ENCODE assay signal across 18 cellular contexts in the genomic region with DNA sequence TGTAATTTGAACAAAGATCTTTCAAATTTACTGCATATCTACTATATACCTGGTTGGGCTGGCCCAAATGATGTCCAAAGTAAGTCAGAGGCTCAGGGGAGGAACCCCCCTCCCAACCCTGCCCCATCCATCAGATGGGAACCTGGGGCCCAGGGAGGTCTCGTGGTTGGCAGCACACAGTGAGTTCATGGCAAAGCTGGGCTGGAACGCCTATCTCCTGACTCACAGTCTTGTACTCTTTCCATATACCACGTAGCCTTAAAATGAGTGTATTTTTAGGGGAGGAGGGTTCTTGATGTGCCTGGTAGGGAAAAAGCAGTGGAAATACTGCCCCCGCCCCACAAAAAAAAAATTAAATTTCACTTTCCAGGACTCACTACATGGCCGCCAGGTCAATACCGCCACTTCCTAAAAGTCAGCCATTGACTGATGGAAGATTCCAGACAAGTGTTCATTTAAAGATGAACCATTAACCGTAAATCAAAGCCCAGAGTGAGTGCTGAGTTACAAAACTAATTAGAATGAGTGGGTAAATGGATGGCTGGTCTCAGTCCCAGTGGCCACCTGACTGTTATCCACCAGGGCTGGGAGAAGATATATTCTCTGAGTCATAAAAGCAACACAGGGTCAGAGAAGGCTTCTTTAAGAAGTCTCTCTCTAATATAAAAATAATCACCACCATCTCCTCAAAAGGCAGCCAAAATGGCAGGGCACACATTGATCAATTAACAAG.
A peak's percentile ranks its signal among the peaks of the same experiment; 100 is the strongest.
DNase-seq lines count a peak whose midpoint lies in the region; ATAC-seq, FAIRE-seq and TF ChIP-seq lines count a peak whose summit lies in the region.
"Had no signal": no experiment of that assay in that cellular context is flagged by ENCODE, and none has a peak within 500 bp of the region (broad histone marks: within the 10 kb centered on the region; RNA-seq: fewer than 3 reads in every experiment).

No MANE protein-coding gene starts in this region.

- H3K14ac ChIP-seq in neuronal stem cell (ENCODE audit: low read length): no peak overlapping the region

- H3K4me1 ChIP-seq in neuronal stem cell (ENCODE audit: control insufficient read depth in 2 of 2, insufficient read depth in 1 of 2, low read depth in 1 of 2, low read length in 2 of 2): peaks cover 0 to 6% of the 10 kb centered on the region in 2 donors

- no peaks in the 10 kb centered on the region for H3K79me1 ChIP-seq in neuronal stem cell (ENCODE audit: low read depth, low read length)

- no peak overlapping the region for H3K23ac ChIP-seq in neuronal stem cell (ENCODE audit: low read depth, low read length, poor library complexity)

- no peaks in the 10 kb centered on the region for H3K27me3 Mint-ChIP-seq in endothelial cell (ENCODE audit: unreplicated experiment)

- H4K8ac ChIP-seq in neuronal stem cell (ENCODE audit: low read depth, low read length): no peak overlapping the region

- H3K9me3 ChIP-seq in neuronal stem cell (replicated peaks in 1 of 2; ENCODE audit: control insufficient read depth in 2 of 2, insufficient read depth in 1 of 2, low read depth in 1 of 2, low read length in 2 of 2): no peaks in the 10 kb centered on the region
- H3K9me3 ChIP-seq: BLaER1, SJSA1 had no signal

- no peaks in the 10 kb centered on the region for H3K9me3 Mint-ChIP-seq in endothelial cell (ENCODE audit: unreplicated experiment)
- H3K9me3 Mint-ChIP-seq: activated naive CD8-positive, alpha-beta T cell treated with anti-CD3 and anti-CD28 coated beads, Interleukin-2, amount 50 U/mL, for 24 hours; stimulated activated effector memory CD8-positive, alpha-beta T cell treated with anti-CD3 and anti-CD28 coated beads, Interleukin-12 subunit alpha, Interleukin-12 subunit beta, amount 100 ng/mL, for 72 hours had no signal

- no peak overlapping the region for H4K91ac ChIP-seq in neuronal stem cell (ENCODE audit: low read depth, low read length, poor library complexity)

- no peaks in the 10 kb centered on the region for H3K36me3 ChIP-seq in neuronal stem cell (replicated peaks in 1 of 2; ENCODE audit: control insufficient read depth in 2 of 2, insufficient read depth in 2 of 2, low read length in 2 of 2)
- H3K36me3 ChIP-seq: BLaER1, SJSA1 had no signal

- peak overlapping the region; percentile 16 for H3K18ac ChIP-seq in neuronal stem cell (ENCODE audit: low read length)

- no peak overlapping the region for H2BK12ac ChIP-seq in neuronal stem cell (ENCODE audit: low read length)

- TF ChIP-seq CTCF in endothelial cell (IDR thresholded peaks at IDR 0.05; ENCODE audit: unreplicated experiment): no peak

- no peak overlapping the region for H3K4me2 ChIP-seq in neuronal stem cell (ENCODE audit: insufficient read depth, low read length, poor library complexity, severe bottlenecking)
- H3K4me2 ChIP-seq: BLaER1 had no signal

- no peak overlapping the region for H2AK5ac ChIP-seq in neuronal stem cell (ENCODE audit: low read depth, low read length)

- FAIRE-seq in RCC 7860 (lab: Jason Lieb, UNC): peak; percentile 94

- no peak for ATAC-seq in GM18909 (IDR thresholded peaks at IDR 0.05; ENCODE audit: poor library complexity, unreplicated experiment)
- ATAC-seq: activated naive CD8-positive, alpha-beta T cell treated with anti-CD3 and anti-CD28 coated beads, Interleukin-2, amount 50 U/mL, for 24 hours; stimulated activated effector memory CD8-positive, alpha-beta T cell treated with anti-CD3 and anti-CD28 coated beads, Interleukin-12 subunit alpha, Interleukin-12 subunit beta, amount 100 ng/mL, for 72 hours had no signal

- H2AFZ ChIP-seq in neuronal stem cell (ENCODE audit: low read length): no peak overlapping the region

- H2BK120ac ChIP-seq in neuronal stem cell (ENCODE audit: low read depth, low read length): no peak overlapping the region

- H3K4ac ChIP-seq in neuronal stem cell (ENCODE audit: low read length): no peak overlapping the region

- H3K4me3 ChIP-seq in neuronal stem cell (ENCODE audit: low read length in 2 of 2): no peak overlapping the region
- H3K4me3 ChIP-seq: BLaER1, SJSA1 had no signal

- H3K4me3 Mint-ChIP-seq in endothelial cell (ENCODE audit: unreplicated experiment): no peak overlapping the region
- H3K4me3 Mint-ChIP-seq: activated naive CD8-positive, alpha-beta T cell treated with anti-CD3 and anti-CD28 coated beads, Interleukin-2, amount 50 U/mL, for 24 hours; IgD-negative memory B cell; stimulated activated effector memory CD8-positive, alpha-beta T cell treated with anti-CD3 and anti-CD28 coated beads, Interleukin-12 subunit alpha, Interleukin-12 subunit beta, amount 100 ng/mL, for 72 hours had no signal

- no peak overlapping the region for H3K9ac ChIP-seq in neuronal stem cell (ENCODE audit: low read depth, low read length, poor library complexity)
- H3K9ac ChIP-seq: BLaER1 had no signal

- no peak overlapping the region for H2BK15ac ChIP-seq in neuronal stem cell (ENCODE audit: low read length)

- H3K27me3 ChIP-seq in neuronal stem cell (ENCODE audit: control insufficient read depth in 3 of 3, insufficient read depth in 3 of 3, low read depth in 1 of 3, low read length in 3 of 3): no peaks in the 10 kb centered on the region
- H3K27me3 ChIP-seq: BLaER1, SJSA1 had no signal

- H3K27ac ChIP-seq in epithelial cell of prostate: peak overlapping the region; percentile 79
- no peak overlapping the region for H3K27ac ChIP-seq in neuronal stem cell (replicated peaks; ENCODE audit: low read length)
- H3K27ac ChIP-seq: BLaER1, SJSA1, VCaP had no signal

- no peak overlapping the region for H2BK5ac ChIP-seq in neuronal stem cell (ENCODE audit: low read length)

- DNase-seq in EH (ENCODE audit: low read depth) (peak; percentile 68), RCC 7860 (ENCODE audit: low spot score) (peak; percentile 92), epithelial cell of prostate (ENCODE audit: low read depth, low spot score) (no peak), neuronal stem cell (ENCODE audit: low spot score) (no peak), NCI-H2107 (lab: John Stamatoyannopoulos, UW) (no peak), endothelial cell (ENCODE audit: low spot score) (no peak), mucosa of gallbladder (ENCODE audit: low spot score) (no peak)
- DNase-seq: activated naive CD8-positive, alpha-beta T cell treated with anti-CD3 and anti-CD28 coated beads, Interleukin-2, amount 50 U/mL, for 24 hours; effector memory CD4-positive, alpha-beta T cell; midbrain; NCI-H187; NCI-H82 had no signal

- H3K4me1 Mint-ChIP-seq in endothelial cell (ENCODE audit: unreplicated experiment): peaks cover 6% of the 10 kb centered on the region
- H3K4me1 Mint-ChIP-seq: activated naive CD8-positive, alpha-beta T cell treated with anti-CD3 and anti-CD28 coated beads, Interleukin-2, amount 50 U/mL, for 24 hours; IgD-negative memory B cell had no signal

- no CpG with 5 or more reads among the region's 7 CpGs for WGBS in neuronal stem cell (ENCODE audit: extremely low coverage in 2 of 2, insufficient read length in 2 of 2, insufficient replicate concordance in 1 of 2), 2 donors

- H3K36me3 Mint-ChIP-seq in endothelial cell (ENCODE audit: low read depth, unreplicated experiment): no peaks in the 10 kb centered on the region
- H3K36me3 Mint-ChIP-seq: IgD-negative memory B cell; stimulated activated effector memory CD8-positive, alpha-beta T cell treated with anti-CD3 and anti-CD28 coated beads, Interleukin-12 subunit alpha, Interleukin-12 subunit beta, amount 100 ng/mL, for 72 hours had no signal

- no peak overlapping the region for H3K27ac Mint-ChIP-seq in endothelial cell (ENCODE audit: unreplicated experiment)
- H3K27ac Mint-ChIP-seq: activated naive CD8-positive, alpha-beta T cell treated with anti-CD3 and anti-CD28 coated beads, Interleukin-2, amount 50 U/mL, for 24 hours; IgD-negative memory B cell; stimulated activated effector memory CD8-positive, alpha-beta T cell treated with anti-CD3 and anti-CD28 coated beads, Interleukin-12 subunit alpha, Interleukin-12 subunit beta, amount 100 ng/mL, for 72 hours had no signal

Comparison
In these comparisons a context has a peak if more than half of its experiments do, and no peak if none do; other contexts are left out.
1. DNase-seq: peak in EH (single experiment) and RCC 7860 (single experiment); none in epithelial cell of prostate (single experiment), neuronal stem cell (single experiment), NCI-H2107 (single experiment), endothelial cell (single experiment) and mucosa of gallbladder (single experiment).